In the genomic region with DNA sequence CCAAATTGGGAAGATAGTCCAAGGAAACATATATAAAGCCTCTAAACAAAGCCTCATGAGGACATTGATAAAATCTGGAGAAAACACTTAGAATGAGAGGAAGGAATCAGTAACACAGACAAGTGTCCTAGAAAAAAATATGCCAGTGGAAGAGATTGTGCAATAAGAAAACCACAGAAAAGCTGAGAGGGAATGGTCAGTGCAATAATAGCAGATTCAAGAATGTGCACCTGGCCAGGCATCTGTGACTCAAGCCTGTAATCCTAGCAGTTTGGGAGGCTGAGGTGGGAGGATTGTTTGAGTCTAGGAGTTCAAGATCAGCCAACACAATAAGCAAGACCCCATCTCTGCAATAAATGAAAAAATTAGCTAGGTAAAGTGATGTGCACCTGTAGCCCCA, we compare ENCODE assay signal across 17 cellular contexts.
DNase-seq lines count a peak whose midpoint lies in the region; ATAC-seq and TF ChIP-seq lines count a peak whose summit lies in the region.
"Had no signal": no experiment of that assay in that cellular context is flagged by ENCODE, and none has a peak within 500 bp of the region (broad histone marks: within the 10 kb centered on the region; RNA-seq: fewer than 3 reads in every experiment).

No MANE protein-coding gene starts in this region.

- ATAC-seq in GM21526 (IDR thresholded peaks at IDR 0.05; ENCODE audit: low FRiP score, unreplicated experiment), result no peak
- ATAC-seq: activated CD8-positive, alpha-beta T cell treated with anti-CD3 and anti-CD28 coated beads for 36 hours; activated T-cell treated with anti-CD3 and anti-CD28 coated beads, Interleukin-2, amount 50 U/mL, for 4 hours; left lobe of liver; right cardiac atrium had no signal

- DNase-seq in Caki2 (ENCODE audit: low read depth), result peak; percentile 14
- peak; percentile 40 for DNase-seq in M059J (ENCODE audit: low read depth)
- DNase-seq in astrocyte of the cerebellum (ENCODE audit: low read depth), result peak; percentile 27
- DNase-seq in glomerular visceral epithelial cell (ENCODE audit: extremely low spot score), result peak; percentile 86
- DNase-seq in stimulated activated CD8-positive, alpha-beta memory T cell treated with anti-CD3 and anti-CD28 coated beads, Interleukin-4, amount 100 ng/mL, for 48 hours, result no peak
- no peak for DNase-seq in NCI-H345 (lab: John Stamatoyannopoulos, UW)
- no peak for DNase-seq in NCI-H1105 treated with DMSO at 0.1 percent for 48 hours (lab: John Stamatoyannopoulos, UW)
- DNase-seq: activated CD8-positive, alpha-beta T cell treated with anti-CD3 and anti-CD28 coated beads for 36 hours; activated T-cell treated with anti-CD3 and anti-CD28 coated beads, Interleukin-2, amount 50 U/mL, for 4 hours; cerebellar nuclear complex; endodermal cell; foreskin melanocyte; NCI-H1092 treated with DMSO at 0.1 percent for 48 hours; right cardiac atrium; T-helper 1 cell had no signal

- TF ChIP-seq CTCF in astrocyte of the cerebellum (IDR thresholded peaks at IDR 0.05; ENCODE audit: low read depth, low read length, missing control alignments), result no peak

- H3K4me3 ChIP-seq in astrocyte of the cerebellum (ENCODE audit: low read depth, low read length), result no peak overlapping the region

- in situ Hi-C loops in Caki2 (cut with HindIII; ENCODE audit: low pct_unique_long_range_greater_than_20kb, low sequenced_read_pairs) (no loop called here), astrocyte of the cerebellum (cut with HindIII; ENCODE audit: low sequenced_read_pairs) (no loop called here)

Comparison
In these comparisons a context has a peak if more than half of its experiments do, and no peak if none do; other contexts are left out.
1. DNase-seq: peak in Caki2 (single experiment), M059J (single experiment), astrocyte of the cerebellum (single experiment) and glomerular visceral epithelial cell (single experiment); none in stimulated activated CD8-positive, alpha-beta memory T cell treated with anti-CD3 and anti-CD28 coated beads, Interleukin-4, amount 100 ng/mL, for 48 hours (single experiment), NCI-H345 (single experiment) and NCI-H1105 treated with DMSO at 0.1 percent for 48 hours (single experiment).